14 cellular contexts compared by ENCODE assay signal in genomic region chr3:101865751-101866509, GRCh38. TPM values are rescaled to one million over a fixed set of nuclear protein-coding genes. Genes with fewer than 3 reads are reported as not detected.
A peak's percentile ranks its signal among the peaks of the same experiment; 100 is the strongest.
DNase-seq lines count a peak whose midpoint lies in the region; ATAC-seq and TF ChIP-seq lines count a peak whose summit lies in the region.
"Had no signal": no experiment of that assay in that cellular context is flagged by ENCODE, and none has a peak within 500 bp of the region (broad histone marks: within the 10 kb centered on the region; RNA-seq: fewer than 3 reads in every experiment).

No MANE protein-coding gene starts in this region.

- H3K36me3 ChIP-seq in HCT116 (ENCODE audit: control insufficient read depth in 1 of 2, insufficient read depth in 2 of 2, low read length in 2 of 2) (0 out of 4 replicates have a peak, but pooled peaks cover 0 to 2% of the 10 kb centered on the region in 2 experiments), mucosa of descending colon (ENCODE audit: low read depth) (no peaks in the 10 kb centered on the region), BE2C (no peaks in the 10 kb centered on the region)
- H3K36me3 ChIP-seq: WERI-Rb-1 had no signal

- TF ChIP-seq CTCF in HCT116 (IDR thresholded peaks at IDR 0.05 in 2 of 3, conservative IDR thresholded peaks at IDR 0.05 in 1 of 3; ENCODE audit: borderline replicate concordance in 1 of 3, insufficient read depth in 1 of 3, low read depth in 2 of 3, low read length in 2 of 3) (0 out of 6 replicates have a peak, but pooled peaks of 1 of the 3 experiments have one; percentile 6), epithelial cell of esophagus (IDR thresholded peaks at IDR 0.05; ENCODE audit: insufficient read depth, low read depth, low read length, missing control alignments) (no peak), mucosa of descending colon (IDR thresholded peaks at IDR 0.05) (no peak), BE2C (IDR thresholded peaks at IDR 0.05; ENCODE audit: low read depth, low read length) (no peak)

- H2AFZ ChIP-seq in HCT116 (ENCODE audit: low read depth, low read length, poor library complexity, severe bottlenecking): peak overlapping the region; percentile 13

- POLR2A ChIA-PET in HCT116 (lab: Charles Lee): interaction anchor here (1.3 kb wide), 1 partner anchor 16 kb away, joined by 7 read pairs; the partner anchor contains the start of gene NFKBIZ

- TF ChIP-seq RAD21 in HCT116 (IDR thresholded peaks at IDR 0.05; ENCODE audit: low read depth): no peak

- H3K9me3 ChIP-seq in HCT116 (ENCODE audit: control insufficient read depth in 1 of 2, insufficient read depth in 1 of 2, low read depth in 1 of 2, low read length in 2 of 2) (no peaks in the 10 kb centered on the region), mucosa of descending colon (no peaks in the 10 kb centered on the region), BE2C (no peaks in the 10 kb centered on the region)
- H3K9me3 ChIP-seq: spleen had no signal

- DNase-seq in HCT116 (ENCODE audit: low read depth, low spot score) (peak; percentile 12), NCI-H69 (lab: John Stamatoyannopoulos, UW) (peak; percentile 4), epithelial cell of esophagus (ENCODE audit: low read depth) (peak; percentile 44), mucosa of descending colon (no peak), BE2C (no peak), ureter (ENCODE audit: low spot score) (no peak)
- DNase-seq: anterior cingulate cortex; effector CD4-positive, alpha-beta T cell; left ventricle myocardium superior; MM.1S; spleen; WERI-Rb-1 had no signal

- no peak overlapping the region for H3K4me2 ChIP-seq in HCT116 (ENCODE audit: low read length)

- H3K4me1 ChIP-seq in HCT116 (ENCODE audit: control insufficient read depth in 1 of 2, insufficient read depth in 2 of 2, low read length in 2 of 2): peaks cover 14 to 16% of the 10 kb centered on the region in 2 experiments
- H3K4me1 ChIP-seq in mucosa of descending colon (ENCODE audit: low read depth): no peaks in the 10 kb centered on the region
- peaks cover 6% of the 10 kb centered on the region; the same call in 1 of the 2 replicates for H3K4me1 ChIP-seq in BE2C

- H3K9ac ChIP-seq in HCT116 (ENCODE audit: low read length): no peak overlapping the region

- RAD21 ChIA-PET in HCT116 (lab: Charles Lee; ENCODE audit: low non-redundant PET in 1 of 2, low total read pairs in 2 of 2, uncharacterized antibody in 2 of 2, unreplicated experiment in 2 of 2): no interaction called here

- no peak overlapping the region for H3K27ac ChIP-seq in HCT116 (ENCODE audit: low read depth, low read length)
- H3K27ac ChIP-seq: HL-60, spleen, WERI-Rb-1 had no signal

- ATAC-seq in HCT116 (peak; percentile 73), mucosa of descending colon (peak; percentile 38), GM21526 (IDR thresholded peaks at IDR 0.05; ENCODE audit: low FRiP score, unreplicated experiment) (no peak)
- ATAC-seq: left ventricle myocardium superior had no signal

- intact Hi-C loops in HCT116 (cut with micrococcal nuclease) (no loop called here), mucosa of descending colon (cut with DNase I, micrococcal nuclease) (no loop called here)

- CTCF ChIA-PET in HCT116 (lab: Charles Lee): interaction anchor here (0.6 kb wide), 1 partner anchor 362 kb away, joined by 3 read pairs; no protein-coding TSS in a partner anchor

- H3K9me2 ChIP-seq in HCT116 (ENCODE audit: insufficient read depth): no peaks in the 10 kb centered on the region

- no peaks in the 10 kb centered on the region for H3K79me2 ChIP-seq in HCT116 (ENCODE audit: insufficient read depth, low read length)

- no peaks in the 10 kb centered on the region for H3K27me3 ChIP-seq in HCT116 (ENCODE audit: insufficient read depth, low read length)
- no peaks in the 10 kb centered on the region for H3K27me3 ChIP-seq in BE2C
- H3K27me3 ChIP-seq: spleen had no signal

- no peak for TF ChIP-seq POLR2A in HCT116 (IDR thresholded peaks at IDR 0.05; ENCODE audit: borderline replicate concordance, extremely low read depth, insufficient read depth, insufficient read length)

- no TSS peak for BruUV-seq in HCT116 (replicated peaks; lab: Mats Ljungman, UMichigan)

- H3K4me3 ChIP-seq in HCT116 (replicated peaks in 1 of 2; ENCODE audit: low read depth in 1 of 2, low read length in 2 of 2) (no peak overlapping the region), epithelial cell of esophagus (ENCODE audit: low read length) (no peak overlapping the region), mucosa of descending colon (no peak overlapping the region), BE2C (ENCODE audit: low read depth, low read length) (no peak overlapping the region)
- H3K4me3 ChIP-seq: spleen had no signal

- no peaks in the 10 kb centered on the region for H4K20me1 ChIP-seq in HCT116 (ENCODE audit: insufficient read depth)

TF ChIP-seq in HCT116, 20 proteins besides CTCF, POLR2A, EP300 and RAD21:
- TF ChIP-seq ELF1 (IDR thresholded peaks at IDR 0.05; ENCODE audit: borderline replicate concordance, low read depth) (no peak), EGR1 (IDR thresholded peaks at IDR 0.05; ENCODE audit: low read depth) (no peak), POLR2AphosphoS5 (IDR thresholded peaks at IDR 0.05; ENCODE audit: low read depth, low read length) (no peak), CEBPB (IDR thresholded peaks at IDR 0.05; ENCODE audit: low read depth) (peak; percentile 64)
TF ChIP-seq in HCT116: peak in this region for 1.

RNA-seq across cellular contexts. Expression of gene NFKBIZ, which starts 16.6 kb away (rescaled TPM):
- total RNA-seq in HCT116 (2021; ENCODE audit: unreplicated experiment) (12.2 TPM), mucosa of descending colon (10 to 100 TPM; 85.0 to 97.5 (median 91.5) TPM), ureter (81.8 TPM)
- 3.6 and 8.7 TPM in 2 replicates for polyA plus RNA-seq in HCT116 (2012)
- 2.0 TPM for polyA plus RNA-seq in BE2C (2012; ENCODE audit: insufficient read depth, insufficient read length, low read depth)

Comparison
In these comparisons a context has a peak if more than half of its experiments do, and no peak if none do; other contexts are left out.
1. DNase-seq: peak in HCT116 (single experiment), NCI-H69 (single experiment) and epithelial cell of esophagus (single experiment); none in mucosa of descending colon (0 of 3), BE2C (single experiment) and ureter (single experiment).